In genomic region chr6:169169375-169169774, GRCh38 we compare ENCODE assay signal across 26 cellular contexts.
DNase-seq lines count a peak whose midpoint lies in the region; ATAC-seq, FAIRE-seq and TF ChIP-seq lines count a peak whose summit lies in the region.
"Had no signal": no experiment of that assay in that cellular context is flagged by ENCODE, and none has a peak within 500 bp of the region (broad histone marks: within the 10 kb centered on the region; RNA-seq: fewer than 3 reads in every experiment).

No MANE protein-coding gene starts in this region.

- H3K27ac ChIP-seq in SK-N-SH (ENCODE audit: low read depth in 2 of 2, low read length in 1 of 2) (peak overlapping the region in 1 of 2 experiments; percentile 86; a peak in 2 of 4 replicates), keratinocyte (ENCODE audit: control insufficient read depth, insufficient read depth, low read length) (no peak overlapping the region), thoracic aorta (peak overlapping the region; percentile 93 to 96)
- H3K27ac ChIP-seq: 22Rv1, Peyer's patch, upper lobe of left lung, WERI-Rb-1 had no signal

- H3K4me1 ChIP-seq in SK-N-SH (ENCODE audit: control insufficient read depth in 1 of 2, insufficient read depth in 2 of 2, low read depth in 1 of 2, low read length in 1 of 2), result peaks cover 0 to 8% of the 10 kb centered on the region in 2 experiments; a peak in 2 of 4 replicates
- H3K4me1 ChIP-seq in keratinocyte (ENCODE audit: control insufficient read depth, extremely low read depth, insufficient read depth, low read length), result peaks cover 31% of the 10 kb centered on the region
- peaks cover 41 to 94% of the 10 kb centered on the region in 2 donors for H3K4me1 ChIP-seq in thoracic aorta (ENCODE audit: control insufficient read depth in 1 of 2, low read depth in 2 of 2)
- H3K4me1 ChIP-seq: Peyer's patch, upper lobe of left lung had no signal

- no peak overlapping the region for H3K27ac Mint-ChIP-seq in WTC11
- H3K27ac Mint-ChIP-seq: dendritic cell treated with granulocyte-macrophage colony-stimulating factor and Interleukin-4, amounts not matched to agents 40 ng/mL and 50 ng/mL, for 4 days; IgD-negative memory B cell; stimulated activated effector memory CD8-positive, alpha-beta T cell treated with anti-CD3 and anti-CD28 coated beads, Interleukin-12 subunit alpha, Interleukin-12 subunit beta, amount 100 ng/mL, for 72 hours; T-cell had no signal

- no peak for TF ChIP-seq EP300 in SK-N-SH (IDR thresholded peaks at IDR 0.05; ENCODE audit: borderline replicate concordance in 1 of 2, low read depth in 1 of 2, low read length in 1 of 2)

- H3K9ac ChIP-seq in SK-N-SH (peak overlapping the region; percentile 53; the same call in 1 of the 2 replicates), keratinocyte (ENCODE audit: control insufficient read depth, extremely low read depth, insufficient read depth, low read length) (no peak overlapping the region)

- no peak for ATAC-seq in SK-N-SH treated with all-trans-retinoic acid at 6 μM for 48 hours
- ATAC-seq in thoracic aorta (ENCODE audit: insufficient number of reproducible peaks, low FRiP score, low read depth), result no peak
- ATAC-seq in GM18505 (IDR thresholded peaks at IDR 0.05; ENCODE audit: unreplicated experiment), result no peak
- ATAC-seq in WTC11, result no peak
- ATAC-seq: stimulated activated effector memory CD8-positive, alpha-beta T cell treated with anti-CD3 and anti-CD28 coated beads, Interleukin-12 subunit alpha, Interleukin-12 subunit beta, amount 100 ng/mL, for 72 hours; T-cell had no signal

- TF ChIP-seq CTCF in SK-N-SH (IDR thresholded peaks at IDR 0.05) (no peak), keratinocyte (optimal IDR thresholded peaks at IDR 0.05 in 1 of 3, IDR thresholded peaks at IDR 0.05 in 1 of 3, conservative IDR thresholded peaks at IDR 0.05 in 1 of 3; ENCODE audit: extremely low read depth in 1 of 3, insufficient read depth in 2 of 3, low read length in 3 of 3) (no peak), thoracic aorta (IDR thresholded peaks at IDR 0.05) (no peak), WTC11 (IDR thresholded peaks at IDR 0.05) (no peak)

- no peaks in the 10 kb centered on the region for H3K9me2 ChIP-seq in SK-N-SH

- H2AFZ ChIP-seq in SK-N-SH (ENCODE audit: low read depth), result peak overlapping the region; percentile 7
- H2AFZ ChIP-seq in keratinocyte (ENCODE audit: control insufficient read depth, low read length), result peak overlapping the region; percentile 55

- H3K9me3 ChIP-seq in SK-N-SH (no peaks in the 10 kb centered on the region), keratinocyte (ENCODE audit: control insufficient read depth, low read depth, low read length) (no peaks in the 10 kb centered on the region), thoracic aorta (no peaks in the 10 kb centered on the region)
- H3K9me3 ChIP-seq: Peyer's patch, upper lobe of left lung had no signal

- no peaks in the 10 kb centered on the region for H3K4me1 Mint-ChIP-seq in WTC11
- H3K4me1 Mint-ChIP-seq: IgD-negative memory B cell; stimulated activated effector memory CD8-positive, alpha-beta T cell treated with anti-CD3 and anti-CD28 coated beads, Interleukin-12 subunit alpha, Interleukin-12 subunit beta, amount 100 ng/mL, for 72 hours; T-cell had no signal

- no peak for FAIRE-seq in keratinocyte (lab: Jason Lieb, UNC)
- FAIRE-seq: GM18507, GM19239, small intestine had no signal

- H4K20me1 ChIP-seq in SK-N-SH (ENCODE audit: insufficient read depth) (no peaks in the 10 kb centered on the region), keratinocyte (ENCODE audit: control insufficient read depth, extremely low read depth, insufficient read depth, low read length) (no peaks in the 10 kb centered on the region)

- TF ChIP-seq POLR2A in GM18505 (IDR thresholded peaks at IDR 0.05; ENCODE audit: borderline replicate concordance, extremely low read depth, insufficient read depth, insufficient read length), result no peak

- H3K27me3 Mint-ChIP-seq in WTC11 (ENCODE audit: low read depth), result no peaks in the 10 kb centered on the region
- H3K27me3 Mint-ChIP-seq: dendritic cell treated with granulocyte-macrophage colony-stimulating factor and Interleukin-4, amounts not matched to agents 40 ng/mL and 50 ng/mL, for 4 days; T-cell had no signal

- no peak for TF ChIP-seq RAD21 in SK-N-SH (IDR thresholded peaks at IDR 0.05; ENCODE audit: low read length)

- CTCF ChIA-PET in SK-N-SH (lab: Yijun Ruan, JAX) (no interaction called here), WTC11 (lab: Charles Lee) (no interaction called here)

- no peaks in the 10 kb centered on the region for H3K36me3 ChIP-seq in SK-N-SH (replicated peaks in 1 of 2; ENCODE audit: control insufficient read depth in 1 of 2, insufficient read depth in 2 of 2, low read length in 1 of 2)
- H3K36me3 ChIP-seq in keratinocyte (ENCODE audit: control insufficient read depth in 2 of 2, extremely low read depth in 1 of 2, insufficient read depth in 2 of 2, low read length in 2 of 2), result no peaks in the 10 kb centered on the region
- H3K36me3 ChIP-seq in thoracic aorta, result no peaks in the 10 kb centered on the region
- H3K36me3 ChIP-seq: Peyer's patch, upper lobe of left lung, WERI-Rb-1 had no signal

- H3F3A ChIP-seq in SK-N-SH (replicated peaks; ENCODE audit: insufficient read depth), result peaks cover 7% of the 10 kb centered on the region

- no peaks in the 10 kb centered on the region for H3K9me3 Mint-ChIP-seq in WTC11
- H3K9me3 Mint-ChIP-seq: dendritic cell treated with granulocyte-macrophage colony-stimulating factor and Interleukin-4, amounts not matched to agents 40 ng/mL and 50 ng/mL, for 4 days; IgD-negative memory B cell; stimulated activated effector memory CD8-positive, alpha-beta T cell treated with anti-CD3 and anti-CD28 coated beads, Interleukin-12 subunit alpha, Interleukin-12 subunit beta, amount 100 ng/mL, for 72 hours; T-cell had no signal

- H3K9me1 ChIP-seq in keratinocyte (ENCODE audit: control insufficient read depth, extremely low read depth, insufficient read depth, low read length), result no peaks in the 10 kb centered on the region

- H3K27me3 ChIP-seq in SK-N-SH (ENCODE audit: insufficient read depth) (no peaks in the 10 kb centered on the region), keratinocyte (ENCODE audit: control insufficient read depth, extremely low read depth, insufficient read depth, low read length) (no peaks in the 10 kb centered on the region), thoracic aorta (replicated peaks; ENCODE audit: insufficient read depth) (no peaks in the 10 kb centered on the region)
- H3K27me3 ChIP-seq: Peyer's patch, upper lobe of left lung had no signal

- dilution Hi-C loops in keratinocyte (cut with MboI; ENCODE audit: extremely low pct_ligation_motif_present, low sequenced_read_pairs), result no loop called here

- H3K79me2 ChIP-seq in SK-N-SH (ENCODE audit: insufficient read depth) (no peaks in the 10 kb centered on the region), keratinocyte (ENCODE audit: control insufficient read depth, insufficient read depth, low read length) (no peaks in the 10 kb centered on the region)

- H3K4me3 ChIP-seq in SK-N-SH (ENCODE audit: low read depth in 2 of 2, low read length in 1 of 2) (no peak overlapping the region), keratinocyte (ENCODE audit: control insufficient read depth in 2 of 3, extremely low read depth in 1 of 3, insufficient read depth in 2 of 3, low read depth in 1 of 3, low read length in 3 of 3) (no peak overlapping the region), thoracic aorta (no peak overlapping the region)
- H3K4me3 ChIP-seq: Peyer's patch, upper lobe of left lung had no signal

- H3K4me3 Mint-ChIP-seq in WTC11, result no peak overlapping the region
- H3K4me3 Mint-ChIP-seq: dendritic cell treated with granulocyte-macrophage colony-stimulating factor and Interleukin-4, amounts not matched to agents 40 ng/mL and 50 ng/mL, for 4 days; stimulated activated effector memory CD8-positive, alpha-beta T cell treated with anti-CD3 and anti-CD28 coated beads, Interleukin-12 subunit alpha, Interleukin-12 subunit beta, amount 100 ng/mL, for 72 hours; T-cell had no signal

- POLR2A ChIA-PET in SK-N-SH (lab: Yijun Ruan, JAX), result no interaction called here
- POLR2A ChIA-PET in WTC11 (lab: Charles Lee), result no interaction called here

- 0 out of 2 replicates have a peak overlapping the region, but pooled peaks have one; percentile 42 for H3K4me2 ChIP-seq in SK-N-SH
- peak overlapping the region; percentile 43 for H3K4me2 ChIP-seq in keratinocyte (ENCODE audit: control insufficient read depth, extremely low read depth, insufficient read depth, low read depth, low read length)

- WGBS in SK-N-SH (ENCODE audit: low lambda C conversion rate), result 81% methylated on average over 12 of the region's 17 CpGs

- DNase-seq in SK-N-SH, result no peak
- peak; percentile 30 for DNase-seq in ecto neural progenitor cell (ENCODE audit: low spot score)
- no peak for DNase-seq in keratinocyte (ENCODE audit: low read depth, low spot score)
- DNase-seq in thoracic aorta (ENCODE audit: low spot score), result no peak
- DNase-seq in SHP77 (lab: John Stamatoyannopoulos, UW), result no peak
- DNase-seq in WTC11 (ENCODE audit: low spot score), result no peak
- DNase-seq: activated effector memory CD4-positive, alpha-beta T cell treated with Interleukin-2 at 50 U/mL for 16 hours; amygdala; hypothalamus; NCI-H1048; NCI-H2107; NCI-H748 treated with DMSO at 0.1 percent for 48 hours; occipital lobe; Peyer's patch; small intestine; upper lobe of left lung; WERI-Rb-1 had no signal

- H3K36me3 Mint-ChIP-seq in WTC11, result no peaks in the 10 kb centered on the region
- H3K36me3 Mint-ChIP-seq: stimulated activated effector memory CD8-positive, alpha-beta T cell treated with anti-CD3 and anti-CD28 coated beads, Interleukin-12 subunit alpha, Interleukin-12 subunit beta, amount 100 ng/mL, for 72 hours; T-cell had no signal

TF ChIP-seq in SK-N-SH, 30 proteins besides CTCF, POLR2A, EP300 and RAD21 (continues in another document):
- TF ChIP-seq POLR2AphosphoS5 (IDR thresholded peaks at IDR 0.05; ENCODE audit: low read depth, low read length), result no peak

TF ChIP-seq in SK-N-SH treated with all-trans-retinoic acid at 6 μM for 48 hours, 23 proteins besides CTCF, POLR2A, EP300 and RAD21 (continues in another document):
- TF ChIP-seq GLIS3 (CRISPR knock-in tag; IDR thresholded peaks at IDR 0.05), result no peak
- no peak for TF ChIP-seq TCF4 (CRISPR knock-in tag; IDR thresholded peaks at IDR 0.05; ENCODE audit: borderline replicate concordance)
- TF ChIP-seq BACH2 (CRISPR knock-in tag; IDR thresholded peaks at IDR 0.05; ENCODE audit: borderline replicate concordance), result no peak
- TF ChIP-seq ZNF70 (CRISPR knock-in tag; IDR thresholded peaks at IDR 0.05), result no peak
- TF ChIP-seq CSDC2 (CRISPR knock-in tag; IDR thresholded peaks at IDR 0.05), result no peak

TF ChIP-seq in WTC11, 78 proteins besides CTCF, POLR2A, EP300 and RAD21 (continues in another document):
- TF ChIP-seq SMAD4 (CRISPR knock-in tag; IDR thresholded peaks at IDR 0.05) (no peak), ZNF396 (CRISPR knock-in tag; IDR thresholded peaks at IDR 0.05; ENCODE audit: borderline replicate concordance) (no peak), GABPB1 (CRISPR knock-in tag; IDR thresholded peaks at IDR 0.05) (no peak), ZBTB21 (CRISPR knock-in tag; IDR thresholded peaks at IDR 0.05; ENCODE audit: borderline replicate concordance) (no peak)
